Comparison of ENCODE assay signal across 8 cellular contexts in genomic region chr1:39901486-39902120, GRCh38. TPM values are rescaled to one million over a fixed set of nuclear protein-coding genes. Genes with fewer than 3 reads are reported as not detected.
DNase-seq lines count a peak whose midpoint lies in the region; ATAC-seq and TF ChIP-seq lines count a peak whose summit lies in the region.

TSS of gene MYCL (minus strand) at chr1:39901917. CDS start at chr1:39901434, 483 bp downstream.

- peaks cover 10 to 44% (median 34%) of the 10 kb centered on the region in 4 donors for H3K4me1 ChIP-seq in stomach

- 0 to 1% (median 0%) methylated on average over 30 to 83 of the region's 83 CpGs for whole genome bisulfite sequencing in stomach, 5 donors

- peak within 1 kb of the TSS; percentile 81 to 82 for H3K4me3 Mint-ChIP-seq in activated T-cell treated with anti-CD3 and anti-CD28 coated beads, Interleukin-2, amount 50 U/mL, for 72 hours
- H3K4me3 Mint-ChIP-seq in nephron: peak within 1 kb of the TSS; percentile 85 to 95 (median 87)

- DNase-seq in COLO668 (lab: John Stamatoyannopoulos, UW; ENCODE audit: unreplicated experiment) (peak; percentile 100), fibroblast of the aortic adventitia (ENCODE audit: low read depth) (no peak), stomach (peak; percentile 94)
- peak; percentile 71 to 73 for DNase-seq in activated T-cell treated with anti-CD3 and anti-CD28 coated beads, Interleukin-2, amount 50 U/mL, for 72 hours

- peaks cover 0 to 62% (median 27%) of the 10 kb centered on the region in 3 donors for H3K27me3 ChIP-seq in stomach

- H3K9me3 ChIP-seq in stomach: no peaks in the 10 kb centered on the region

- no peaks in the 10 kb centered on the region for H3K36me3 Mint-ChIP-seq in activated T-cell treated with anti-CD3 and anti-CD28 coated beads, Interleukin-2, amount 50 U/mL, for 72 hours (ENCODE audit: insufficient read depth in 2 of 2)
- H3K36me3 Mint-ChIP-seq in nephron (ENCODE audit: low read depth): no peaks in the 10 kb centered on the region

- no peak within 1 kb of the TSS for H3K27ac Mint-ChIP-seq in activated T-cell treated with anti-CD3 and anti-CD28 coated beads, Interleukin-2, amount 50 U/mL, for 72 hours
- peak within 1 kb of the TSS in 1 of 3 experiments; percentile 59 for H3K27ac Mint-ChIP-seq in nephron

- H3K27me3 Mint-ChIP-seq in activated T-cell treated with anti-CD3 and anti-CD28 coated beads, Interleukin-2, amount 50 U/mL, for 72 hours (ENCODE audit: low read depth): peaks cover 82% of the 10 kb centered on the region
- H3K27me3 Mint-ChIP-seq in nephron (ENCODE audit: low read depth): peaks cover 64% of the 10 kb centered on the region

- intact Hi-C loops in stomach (cut with DNase I; ENCODE audit: low total_unique reads): loop anchor here (5.0 kb wide), 1 partner anchor 84 kb away; no protein-coding TSS in a partner anchor

- no peak for TF ChIP-seq POLR2A in stomach (IDR thresholded peaks at IDR 0.05)

- no peaks in the 10 kb centered on the region for H3K36me3 ChIP-seq in stomach

- no peak for TF ChIP-seq EP300 in stomach (IDR thresholded peaks at IDR 0.05)

- H3K9me3 Mint-ChIP-seq in activated T-cell treated with anti-CD3 and anti-CD28 coated beads, Interleukin-2, amount 50 U/mL, for 72 hours: no peaks in the 10 kb centered on the region
- H3K9me3 Mint-ChIP-seq in nephron: no peaks in the 10 kb centered on the region

- peaks cover 10% of the 10 kb centered on the region for H3K4me1 Mint-ChIP-seq in activated T-cell treated with anti-CD3 and anti-CD28 coated beads, Interleukin-2, amount 50 U/mL, for 72 hours (ENCODE audit: low read depth)
- H3K4me1 Mint-ChIP-seq in nephron: peaks cover 36% of the 10 kb centered on the region

- peak within 1 kb of the TSS; percentile 68 for H3K4me3 ChIP-seq in fibroblast of the aortic adventitia (ENCODE audit: low read depth, low read length)
- H3K4me3 ChIP-seq in stomach: peak within 1 kb of the TSS; percentile 64 to 78 (median 68)

- H3K27ac ChIP-seq in stomach: peak within 1 kb of the TSS; percentile 79 to 90 (median 83)

- ATAC-seq in GM19452 (IDR thresholded peaks at IDR 0.05; ENCODE audit: unreplicated experiment) (peak; percentile 67), HG03571 (IDR thresholded peaks at IDR 0.05; ENCODE audit: unreplicated experiment) (peak; percentile 77)
- peak; percentile 84 to 85 for ATAC-seq in activated T-cell treated with anti-CD3 and anti-CD28 coated beads, Interleukin-2, amount 50 U/mL, for 72 hours (replicated peaks in 1 of 2)

- TF ChIP-seq CTCF in fibroblast of the aortic adventitia (IDR thresholded peaks at IDR 0.05; ENCODE audit: insufficient read depth, low read length) (no peak), nephron (IDR thresholded peaks at IDR 0.05; ENCODE audit: unreplicated experiment in 3 of 3) (no peak), stomach (IDR thresholded peaks at IDR 0.05) (no peak)

TF ChIP-seq in PFSK-1, 5 proteins besides CTCF, POLR2A, EP300 and RAD21:
- TF ChIP-seq SIN3A (IDR thresholded peaks at IDR 0.05; ENCODE audit: borderline replicate concordance, insufficient read depth, low read length) (no peak), REST (IDR thresholded peaks at IDR 0.05; ENCODE audit: insufficient read depth in 1 of 2, low read depth in 2 of 2, low read length in 2 of 2) (no peak), FOXP2 (optimal IDR thresholded peaks at IDR 0.05; ENCODE audit: borderline replicate concordance, extremely low read depth, extremely low read length, insufficient read depth) (peak; percentile 59), TAF1 (IDR thresholded peaks at IDR 0.05; ENCODE audit: borderline replicate concordance, insufficient read depth, low read length) (no peak), POLR2AphosphoS5 (IDR thresholded peaks at IDR 0.05; ENCODE audit: low read depth, low read length) (no peak)
TF ChIP-seq in PFSK-1: peak in this region for 1.

RNA-seq across cellular contexts. Expression of gene MYCL, which starts in this region (rescaled TPM):
- 11.8 TPM for polyA plus RNA-seq in PFSK-1 (2012; ENCODE audit: insufficient read length, low read depth)
- under 1 TPM; 0.30 to 0.70 TPM for total RNA-seq in activated T-cell treated with anti-CD3 and anti-CD28 coated beads, Interleukin-2, amount 50 U/mL, for 72 hours
- total RNA-seq in fibroblast of the aortic adventitia (ENCODE audit: low replicate concordance): 0.41 and 0.81 TPM in 2 replicates
- 10 to 100 TPM in 1 of 5 donors, 1 to 10 TPM in 3, not detected in 1; 4.5 to 39.4 (median 5.8) TPM for total RNA-seq in stomach
- 1 to 10 TPM in 2 of 3 donors, under 1 TPM in 1; 0.61 to 4.4 (median 1.7) TPM for polyA plus RNA-seq in stomach

Comparison
In these comparisons a context has a peak if more than half of its experiments do, and no peak if none do; other contexts are left out.
1. Peak in DNase-seq and ATAC-seq in activated T-cell treated with anti-CD3 and anti-CD28 coated beads, Interleukin-2, amount 50 U/mL, for 72 hours; RNA of the gene not detected or under 1 TPM.